Comparison of ENCODE assay signal across 17 cellular contexts in genomic region chr2:72001937-72002690, GRCh38.
"Had no signal": no experiment of that assay in that cellular context is flagged by ENCODE, and none has a peak within 500 bp of the region (broad histone marks: within the 10 kb centered on the region; RNA-seq: fewer than 3 reads in every experiment).

No MANE protein-coding gene starts in this region.

- H3K27ac ChIP-seq: tibial nerve, vagina had no signal

- DNase-seq: activated CD4-positive, alpha-beta T cell treated with anti-CD3 and anti-CD28 coated beads, Interleukin-2, amount 50 U/mL, for 4 hours; activated gamma-delta T cell treated with Interleukin-2 at 50 U/mL for 16 hours; dermis blood vessel endothelial cell; effector memory CD8-positive, alpha-beta T cell; foreskin melanocyte; glutamatergic neuron; kidney glomerular epithelial cell; mesenchymal stem cell; nephron progenitor cell; nucleus accumbens; retina; stimulated activated CD4-positive, alpha-beta T cell treated with anti-CD3 and anti-CD28 coated beads, Interleukin-2, amount 100 ng/mL, for 24 hours; SW 1271; T-helper 2 cell had no signal

- FAIRE-seq: bronchial epithelial cell had no signal

- H3K36me3 ChIP-seq: tibial nerve, vagina had no signal

- ATAC-seq: effector memory CD8-positive, alpha-beta T cell had no signal

- H3K27me3 ChIP-seq: tibial nerve, vagina had no signal

- H3K9me3 ChIP-seq: tibial nerve, vagina had no signal

- H3K4me1 ChIP-seq: tibial nerve, vagina had no signal

- H3K4me3 ChIP-seq: tibial nerve, vagina had no signal
